Comparison of ENCODE assay signal across 1 cellular context in genomic region chr2:32009479-32010256, GRCh38.
A peak's percentile ranks its signal among the peaks of the same experiment; 100 is the strongest.
TF ChIP-seq lines count a peak whose summit lies in the region.

No MANE protein-coding gene starts in this region.

TF ChIP-seq in GM12878, 131 proteins besides CTCF, POLR2A, EP300 and RAD21 (continued from another document):
- peak in 1 of 2 experiments; percentile 39; a peak in 1 of 4 replicates for TF ChIP-seq BHLHE40 (IDR thresholded peaks at IDR 0.05; ENCODE audit: borderline replicate concordance in 1 of 2, low read depth in 2 of 2, low read length in 1 of 2)
- no peak for TF ChIP-seq HDGF (IDR thresholded peaks at IDR 0.05)
- no peak for TF ChIP-seq ZNF622 (IDR thresholded peaks at IDR 0.05)
- peak; percentile 59 for TF ChIP-seq NKRF (conservative IDR thresholded peaks at IDR 0.05)
- no peak for TF ChIP-seq JUNB (IDR thresholded peaks at IDR 0.05)
- TF ChIP-seq USF1 (IDR thresholded peaks at IDR 0.05; ENCODE audit: borderline replicate concordance, extremely low read length, insufficient read depth, low read depth, low read length), result no peak
- TF ChIP-seq ZBTB11 (CRISPR knock-in tag; IDR thresholded peaks at IDR 0.05), result no peak
- no peak for TF ChIP-seq YBX1 (IDR thresholded peaks at IDR 0.05)
- peak; percentile 35 for TF ChIP-seq NR2F1 (conservative IDR thresholded peaks at IDR 0.05)
- 0 out of 4 replicates have a peak, but pooled peaks of 1 of the 2 experiments have one; percentile 11 for TF ChIP-seq IKZF2 (IDR thresholded peaks at IDR 0.05)
- peak; percentile 31; the same call in 1 of the 2 replicates for TF ChIP-seq ZNF207 (IDR thresholded peaks at IDR 0.05; ENCODE audit: borderline replicate concordance)
- TF ChIP-seq LARP7 (IDR thresholded peaks at IDR 0.05), result peak; percentile 80; the same call in 1 of the 2 replicates
- peak; percentile 55; the same call in 1 of the 2 replicates for TF ChIP-seq DPF2 (IDR thresholded peaks at IDR 0.05)
- TF ChIP-seq SIN3A (IDR thresholded peaks at IDR 0.05; ENCODE audit: low read depth, low read length), result 0 out of 2 replicates have a peak, but pooled peaks have one; percentile 34
- no peak for TF ChIP-seq PAX5 (IDR thresholded peaks at IDR 0.05; ENCODE audit: borderline replicate concordance, low read depth, low read length)
- TF ChIP-seq GATAD2B (conservative IDR thresholded peaks at IDR 0.05; ENCODE audit: low read depth), result peak; percentile 46; the same call in 1 of the 2 replicates
- TF ChIP-seq ATF7 (IDR thresholded peaks at IDR 0.05; ENCODE audit: low read depth), result no peak
- TF ChIP-seq MYC (IDR thresholded peaks at IDR 0.05; ENCODE audit: insufficient read depth, insufficient read length, insufficient replicate concordance, low read length, severe bottlenecking), result peak; percentile 24
- TF ChIP-seq PML (IDR thresholded peaks at IDR 0.05; ENCODE audit: low read length), result no peak
- peak; percentile 25; the same call in 1 of the 2 replicates for TF ChIP-seq RUNX3 (IDR thresholded peaks at IDR 0.05; ENCODE audit: low read length)
- peak; percentile 55 for TF ChIP-seq BACH1 (IDR thresholded peaks at IDR 0.05; ENCODE audit: borderline replicate concordance)
TF ChIP-seq in GM12878: peak in this region for 14.
